ENCODE assay signal across 8 cellular contexts in genomic region chr13:72728290-72728605, GRCh38. TPM values are rescaled to one million over a fixed set of nuclear protein-coding genes. Genes with fewer than 3 reads are reported as not detected.
A peak's percentile ranks its signal among the peaks of the same experiment; 100 is the strongest.
DNase-seq lines count a peak whose midpoint lies in the region; ATAC-seq, FAIRE-seq and TF ChIP-seq lines count a peak whose summit lies in the region.

No MANE protein-coding gene starts in this region.

- TF ChIP-seq CTCF in right atrium auricular region (IDR thresholded peaks at IDR 0.05) (no peak), astrocyte of the spinal cord (IDR thresholded peaks at IDR 0.05; ENCODE audit: low read depth, low read length) (no peak), D721Med (IDR thresholded peaks at IDR 0.05; ENCODE audit: insufficient read depth, missing control alignments) (no peak)

- H3K27me3 ChIP-seq in right atrium auricular region: no peaks in the 10 kb centered on the region

- H3K9me3 ChIP-seq in right atrium auricular region: no peaks in the 10 kb centered on the region
- H3K9me3 ChIP-seq in mesodermal cell (ENCODE audit: control insufficient read depth, low read length): no peaks in the 10 kb centered on the region

- H3K4me1 ChIP-seq in right atrium auricular region: peaks cover 0 to 14% of the 10 kb centered on the region in 2 donors
- no peaks in the 10 kb centered on the region for H3K4me1 ChIP-seq in mesodermal cell (ENCODE audit: control insufficient read depth, insufficient read depth, low read length, poor library complexity, severe bottlenecking)

- intact Hi-C loops in Right ventricle myocardium superior (cut with DNase I): no loop called here

- H3K4me3 ChIP-seq in right atrium auricular region: peak overlapping the region; percentile 62 to 96
- peak overlapping the region; percentile 97 for H3K4me3 ChIP-seq in astrocyte of the spinal cord (ENCODE audit: low read depth, low read length)
- H3K4me3 ChIP-seq in mesodermal cell (ENCODE audit: extremely low read depth, insufficient read depth, low read length, poor library complexity, severe bottlenecking): peak overlapping the region; percentile 87

- WGBS in mesodermal cell (ENCODE audit: insufficient coverage in 2 of 2), 2 experiments: 25 to 50% methylated on average over 1 of the region's 3 CpGs

- in situ Hi-C loops in astrocyte of the spinal cord (cut with HindIII; ENCODE audit: low sequenced_read_pairs): no loop called here

- H3K27ac ChIP-seq in right atrium auricular region (peak overlapping the region in 1 of 2 donors; percentile 48), mesodermal cell (ENCODE audit: low read depth, low read length, severe bottlenecking) (peak overlapping the region; percentile 78)

- ATAC-seq in Right ventricle myocardium superior (ENCODE audit: poor library complexity): no peak
- no peak for ATAC-seq in HG02870 (IDR thresholded peaks at IDR 0.05; ENCODE audit: unreplicated experiment)

- H3K36me3 ChIP-seq in right atrium auricular region: no peaks in the 10 kb centered on the region
- H3K36me3 ChIP-seq in mesodermal cell (ENCODE audit: control insufficient read depth, insufficient read depth, low read length): peaks cover 45% of the 10 kb centered on the region

- DNase-seq in right atrium auricular region (ENCODE audit: low spot score): no peak
- DNase-seq in Right ventricle myocardium superior: no peak
- no peak for DNase-seq in astrocyte of the spinal cord (ENCODE audit: low read depth, low spot score)
- DNase-seq in SHP77 (lab: John Stamatoyannopoulos, UW): no peak
- no peak for DNase-seq in NCI-H510A treated with DMSO at 0.1 percent for 48 hours (lab: John Stamatoyannopoulos, UW)
- DNase-seq in D721Med (ENCODE audit: insufficient read length, low spot score): no peak

- FAIRE-seq in D721Med (lab: Jason Lieb, UNC): no peak

RNA-seq across cellular contexts. Expression of gene BORA, which starts 0.5 kb away (rescaled TPM):
- total RNA-seq in right atrium auricular region (1 to 10 TPM; 1.3 to 1.9 TPM), Right ventricle myocardium superior (0.86 TPM)
- 14.4 TPM for polyA plus RNA-seq in mesodermal cell (2013, experiment 1 of 2)
- 19.2 TPM for polyA plus RNA-seq in mesodermal cell (2013, experiment 2 of 2)

RNA-seq across cellular contexts. Expression of gene MZT1, which starts 0.8 kb away (rescaled TPM):
- 10 to 100 TPM in 1 of 2 donors, 1 to 10 TPM in 1; 4.6 to 10.1 TPM for total RNA-seq in right atrium auricular region
- total RNA-seq in Right ventricle myocardium superior: 5.9 TPM
- 40.6 TPM for polyA plus RNA-seq in mesodermal cell (2013, experiment 1 of 2)
- 52.6 TPM for polyA plus RNA-seq in mesodermal cell (2013, experiment 2 of 2)

RNA-seq across cellular contexts. Expression of gene DIS3, which starts 53.5 kb away (rescaled TPM):
- total RNA-seq in right atrium auricular region (10 to 100 TPM; 10.5 to 12.3 TPM), Right ventricle myocardium superior (11.5 TPM)
- 41.4 TPM for polyA plus RNA-seq in mesodermal cell (2013, experiment 1 of 2)
- polyA plus RNA-seq in mesodermal cell (2013, experiment 2 of 2): 44.4 TPM

RNA-seq across cellular contexts. Expression of gene PIBF1, which starts 53.7 kb away (rescaled TPM):
- 10 to 100 TPM in 1 of 2 donors, 1 to 10 TPM in 1; 9.4 to 17.1 TPM for total RNA-seq in right atrium auricular region
- total RNA-seq in Right ventricle myocardium superior: 14.9 TPM
- polyA plus RNA-seq in mesodermal cell (2013, experiment 1 of 2): 23.3 TPM
- 30.3 TPM for polyA plus RNA-seq in mesodermal cell (2013, experiment 2 of 2)
